In the genomic region with DNA sequence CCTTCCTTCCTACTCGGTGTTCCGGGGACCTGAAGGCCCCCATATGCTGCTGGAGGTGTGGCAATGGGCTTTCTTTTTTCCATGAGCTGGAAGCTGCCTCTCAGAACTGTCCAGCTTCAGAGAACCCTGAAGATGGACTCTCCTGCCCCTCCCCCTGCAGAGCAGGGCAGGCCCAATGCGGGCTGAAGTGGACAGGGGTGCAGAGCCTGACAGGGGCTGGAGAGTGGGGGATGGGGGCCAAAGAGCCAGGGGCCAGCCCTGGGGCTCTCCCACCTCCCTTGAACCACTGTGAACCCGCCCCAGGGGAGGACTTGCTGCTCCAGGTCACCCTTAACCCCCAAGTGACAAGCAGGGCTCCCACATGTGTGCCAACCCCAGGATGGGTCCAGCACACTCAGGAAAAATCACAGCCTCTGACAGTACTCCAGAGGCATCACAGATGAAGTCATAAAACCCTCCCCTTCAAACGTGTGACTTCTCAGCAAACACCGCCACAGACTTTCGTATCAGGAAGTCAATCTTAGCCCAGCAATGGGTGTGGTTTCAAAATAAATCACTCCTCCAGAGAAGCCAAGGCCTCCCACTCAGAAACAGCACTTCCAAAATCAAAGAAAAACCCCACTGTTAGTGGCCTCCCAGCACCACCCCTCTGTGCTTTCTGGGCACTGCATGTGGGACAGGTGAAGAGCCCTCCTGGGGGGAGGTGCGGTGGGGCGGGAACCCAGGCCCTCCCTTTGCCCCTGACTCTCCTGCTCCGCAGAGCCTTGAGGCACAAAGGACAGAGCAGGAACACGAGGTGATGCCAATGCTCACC, we compare ENCODE assay signal across 8 cellular contexts.
DNase-seq lines count a peak whose midpoint lies in the region; ATAC-seq, FAIRE-seq and TF ChIP-seq lines count a peak whose summit lies in the region.

No MANE protein-coding gene starts in this region.

- ATAC-seq in psoas muscle (peak; percentile 32 to 53 (median 42)), HG03280 (IDR thresholded peaks at IDR 0.05; ENCODE audit: unreplicated experiment) (no peak), GM19035 (IDR thresholded peaks at IDR 0.05; ENCODE audit: unreplicated experiment) (no peak)

- in situ Hi-C loops in GM13977 (cut with MboI; ENCODE audit: low pct_unique_long_range_greater_than_20kb, low sequenced_read_pairs, unreplicated experiment), result no loop called here

- H3K9me3 ChIP-seq in psoas muscle, result no peaks in the 10 kb centered on the region

- H3K4me3 ChIP-seq in NB4 (ENCODE audit: low read depth, low read length), result no peak overlapping the region
- H3K4me3 ChIP-seq in fibroblast of the aortic adventitia (ENCODE audit: low read depth, low read length), result no peak overlapping the region
- H3K4me3 ChIP-seq in psoas muscle, result peak overlapping the region; percentile 16

- peaks cover 92% of the 10 kb centered on the region for H3K4me1 ChIP-seq in psoas muscle

- no peak for FAIRE-seq in HTR-8/SVneo (lab: Jason Lieb, UNC)

- peak; percentile 79 for DNase-seq in GM13977 (ENCODE audit: low spot score)
- DNase-seq in NB4 (ENCODE audit: low read depth), result peak; percentile 77
- DNase-seq in activated T-cell treated with anti-CD3 and anti-CD28 coated beads for 4 hours, result peak; percentile 51
- peak; percentile 87 for DNase-seq in fibroblast of the aortic adventitia (ENCODE audit: low read depth)
- peak; percentile 36 to 58 for DNase-seq in psoas muscle
- no peak for DNase-seq in HTR-8/SVneo (ENCODE audit: insufficient read length, low spot score)

- H3K27ac ChIP-seq in psoas muscle, result peak overlapping the region; percentile 86

- TF ChIP-seq POLR2A in NB4 (IDR thresholded peaks at IDR 0.05; ENCODE audit: extremely low read depth, insufficient read length), result no peak

- intact Hi-C loops in psoas muscle (cut with DNase I), result no loop called here

- no peaks in the 10 kb centered on the region for H3K36me3 ChIP-seq in psoas muscle (ENCODE audit: insufficient read depth in 1 of 2, low read depth in 1 of 2)

- no peaks in the 10 kb centered on the region for H3K27me3 ChIP-seq in psoas muscle (ENCODE audit: insufficient read depth in 3 of 3, low read length in 2 of 3)

- TF ChIP-seq CTCF in GM13977 (IDR thresholded peaks at IDR 0.05; ENCODE audit: extremely low read depth, insufficient read depth, missing control alignments) (peak; percentile 25), NB4 (IDR thresholded peaks at IDR 0.05; ENCODE audit: low read depth, low read length) (no peak), fibroblast of the aortic adventitia (IDR thresholded peaks at IDR 0.05; ENCODE audit: insufficient read depth, low read length) (peak; percentile 20), psoas muscle (IDR thresholded peaks at IDR 0.05) (no peak)

- WGBS in psoas muscle, 3 donors, result 37 to 48% (median 43%) methylated on average over 11 of the region's 11 CpGs

Comparison
In these comparisons a context has a peak if more than half of its experiments do, and no peak if none do; other contexts are left out.
1. CTCF ChIP-seq: peak in GM13977 (single experiment) and fibroblast of the aortic adventitia (single experiment); none in NB4 (single experiment) and psoas muscle (single experiment).
2. ATAC-seq: peak in psoas muscle (4 of 4); none in HG03280 (single experiment) and GM19035 (single experiment).